22 cellular contexts compared by ENCODE assay signal in the genomic region with DNA sequence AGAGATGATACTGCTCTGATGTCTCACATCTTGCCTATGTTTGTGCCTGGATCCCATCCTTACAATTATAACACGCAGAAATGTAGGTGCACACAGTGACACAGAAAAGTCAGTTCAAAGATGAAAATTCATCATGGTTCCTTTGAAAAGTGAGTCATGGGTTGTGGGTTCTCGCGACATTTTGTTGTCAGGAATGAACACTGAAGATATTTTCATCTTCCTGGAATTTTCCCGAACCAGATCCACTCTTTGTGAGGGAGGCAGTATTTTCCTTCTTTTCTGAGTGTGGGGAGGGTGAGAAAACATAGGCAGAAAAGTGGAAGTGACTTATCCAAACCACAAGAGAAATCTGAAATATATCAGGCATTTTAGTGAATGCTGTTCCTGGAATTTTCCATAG.
DNase-seq lines count a peak whose midpoint lies in the region; FAIRE-seq and TF ChIP-seq lines count a peak whose summit lies in the region.
"Had no signal": no experiment of that assay in that cellular context is flagged by ENCODE, and none has a peak within 500 bp of the region (broad histone marks: within the 10 kb centered on the region; RNA-seq: fewer than 3 reads in every experiment).

No MANE protein-coding gene starts in this region.

- H2BK15ac ChIP-seq in mesenchymal stem cell (ENCODE audit: low read depth, poor library complexity, severe bottlenecking): no peak overlapping the region

- H2BK12ac ChIP-seq in mesenchymal stem cell (ENCODE audit: low read length in 2 of 2): no peak overlapping the region

- TF ChIP-seq EP300 in tibial nerve (IDR thresholded peaks at IDR 0.05): no peak

- no peaks in the 10 kb centered on the region for H3K9me3 Mint-ChIP-seq in CD4-positive, alpha-beta memory T cell

- peaks cover 58 to 91% of the 10 kb centered on the region in 2 donors for H3K36me3 Mint-ChIP-seq in CD4-positive, alpha-beta memory T cell

- no peak overlapping the region for H3K4me2 ChIP-seq in mesenchymal stem cell (ENCODE audit: low read length, poor library complexity, severe bottlenecking)
- H3K4me2 ChIP-seq: A549 had no signal

- H2AK5ac ChIP-seq in mesenchymal stem cell (ENCODE audit: low read length, severe bottlenecking): no peak overlapping the region

- H3K18ac ChIP-seq in mesenchymal stem cell (ENCODE audit: low read depth in 1 of 2, low read length in 2 of 2): no peak overlapping the region

- no peak overlapping the region for H3K4ac ChIP-seq in mesenchymal stem cell (ENCODE audit: low read depth in 1 of 2, low read length in 2 of 2)

- peaks cover 15 to 71% of the 10 kb centered on the region in 2 experiments for H3K36me3 ChIP-seq in mesenchymal stem cell (ENCODE audit: control insufficient read depth in 1 of 2, insufficient read depth in 2 of 2, low read depth in 1 of 2, low read length in 2 of 2)
- H3K36me3 ChIP-seq in tibial nerve: peaks cover 0 to 96% (median 5%) of the 10 kb centered on the region in 3 donors
- H3K36me3 ChIP-seq in CD4-positive, alpha-beta memory T cell (ENCODE audit: insufficient read depth, low read length): peaks cover 89% of the 10 kb centered on the region
- H3K36me3 ChIP-seq: HAP-1 had no signal

- H3K23ac ChIP-seq in mesenchymal stem cell (ENCODE audit: low read length in 2 of 2): no peak overlapping the region

- no peak overlapping the region for H3K9ac ChIP-seq in mesenchymal stem cell (ENCODE audit: low read length)

- CTCF ChIA-PET in CD4-positive, alpha-beta memory T cell (lab: Charles Lee; ENCODE audit: partially characterized antibody): interaction anchor here (0.9 to 1.5 kb wide), 2 partner anchors 14 to 395 kb away, joined by 3 read pairs; no protein-coding TSS in a partner anchor

- H2AFZ ChIP-seq in mesenchymal stem cell (ENCODE audit: low read depth, low read length): no peak overlapping the region

- FAIRE-seq in RCC 7860 (lab: Jason Lieb, UNC): no peak
- FAIRE-seq: A549, endothelial cell of umbilical vein had no signal

- POLR2A ChIA-PET in CD4-positive, alpha-beta memory T cell (lab: Charles Lee; ENCODE audit: partially characterized antibody): no interaction called here

- H3K27me3 ChIP-seq in mesenchymal stem cell (ENCODE audit: control insufficient read depth in 1 of 2, insufficient read depth in 1 of 2, low read length in 2 of 2) (no peaks in the 10 kb centered on the region), tibial nerve (no peaks in the 10 kb centered on the region)
- no peaks in the 10 kb centered on the region for H3K27me3 ChIP-seq in CD4-positive, alpha-beta memory T cell (ENCODE audit: insufficient read depth, low read length)
- H3K27me3 ChIP-seq: gastrocnemius medialis, spleen had no signal

- no peak overlapping the region for H4K8ac ChIP-seq in mesenchymal stem cell (ENCODE audit: low read length)

- H3K4me3 Mint-ChIP-seq in CD4-positive, alpha-beta memory T cell: no peak overlapping the region

- no peaks in the 10 kb centered on the region for H3K9me3 ChIP-seq in mesenchymal stem cell (ENCODE audit: control insufficient read depth, low read length)
- H3K9me3 ChIP-seq in tibial nerve: no peaks in the 10 kb centered on the region
- no peaks in the 10 kb centered on the region for H3K9me3 ChIP-seq in CD4-positive, alpha-beta memory T cell (ENCODE audit: control insufficient read depth in 1 of 2, low read length in 2 of 2)
- H3K9me3 ChIP-seq: A549, gastrocnemius medialis, HAP-1, spleen had no signal

- H3K27ac Mint-ChIP-seq in CD4-positive, alpha-beta memory T cell: no peak overlapping the region

- no peak for TF ChIP-seq POLR2A in tibial nerve (IDR thresholded peaks at IDR 0.05)

- no peak overlapping the region for H4K91ac ChIP-seq in mesenchymal stem cell (ENCODE audit: low read length)

- H3K4me1 Mint-ChIP-seq in CD4-positive, alpha-beta memory T cell: peaks cover 0 to 3% (median under 1%) of the 10 kb centered on the region in 4 donors

- H3K4me3 ChIP-seq in AG10803 (ENCODE audit: low read length): no peak overlapping the region
- no peak overlapping the region for H3K4me3 ChIP-seq in mesenchymal stem cell (ENCODE audit: insufficient read depth in 1 of 2, low read depth in 1 of 2, low read length in 2 of 2)
- no peak overlapping the region for H3K4me3 ChIP-seq in tibial nerve
- H3K4me3 ChIP-seq in CD4-positive, alpha-beta memory T cell (ENCODE audit: low read length in 2 of 2): no peak overlapping the region
- H3K4me3 ChIP-seq: A549, coronary artery, gastrocnemius medialis, HAP-1, spleen had no signal

- 79% methylated on average over 4 of the region's 4 CpGs for WGBS in mesenchymal stem cell
- 77 to 91% methylated on average over 4 of the region's 4 CpGs for WGBS in tibial nerve, 2 donors

- H3K4me1 ChIP-seq in mesenchymal stem cell (ENCODE audit: control insufficient read depth, insufficient read depth, low read depth, low read length) (peaks cover 5% of the 10 kb centered on the region), tibial nerve (no peaks in the 10 kb centered on the region)
- no peaks in the 10 kb centered on the region for H3K4me1 ChIP-seq in CD4-positive, alpha-beta memory T cell (ENCODE audit: insufficient read depth, low read length)
- H3K4me1 ChIP-seq: A549, gastrocnemius medialis, HAP-1, spleen had no signal

- peaks cover 2% of the 10 kb centered on the region for H3K79me1 ChIP-seq in mesenchymal stem cell (replicated peaks; ENCODE audit: low read length, poor library complexity, severe bottlenecking)

- peak overlapping the region; percentile 65 for H3K27ac ChIP-seq in caudate nucleus (ENCODE audit: low read depth, low read length)
- peak overlapping the region; percentile 5 for H3K27ac ChIP-seq in mesenchymal stem cell (ENCODE audit: low read length, poor library complexity, severe bottlenecking)
- H3K27ac ChIP-seq in tibial nerve: no peak overlapping the region
- H3K27ac ChIP-seq in CD4-positive, alpha-beta memory T cell (ENCODE audit: low read depth, low read length): no peak overlapping the region
- H3K27ac ChIP-seq: A549, coronary artery, gastrocnemius medialis, HL-60, spleen had no signal

- intact Hi-C loops in CD4-positive, alpha-beta memory T cell (cut with micrococcal nuclease): no loop called here

- no peak overlapping the region for H2BK5ac ChIP-seq in mesenchymal stem cell (ENCODE audit: low read depth, low read length, poor library complexity, severe bottlenecking)

- H3K27me3 Mint-ChIP-seq in CD4-positive, alpha-beta memory T cell: no peaks in the 10 kb centered on the region

- TF ChIP-seq CTCF in AG10803 (conservative IDR thresholded peaks at IDR 0.05; ENCODE audit: low read length) (no peak), tibial nerve (IDR thresholded peaks at IDR 0.05) (no peak)

- DNase-seq in AG10803 (ENCODE audit: low read depth): peak; percentile 41
- peak; percentile 15 for DNase-seq in RCC 7860 (ENCODE audit: low spot score)
- DNase-seq in caudate nucleus (lab: John Stamatoyannopoulos, UW): peak in 19 of 61 donors; percentile 14 to 76 (median 31)
- peak; percentile 34 for DNase-seq in mesenchymal stem cell
- no peak for DNase-seq in SHP77 (lab: John Stamatoyannopoulos, UW)
- no peak for DNase-seq in globus pallidus (ENCODE audit: low spot score)
- DNase-seq in tibial nerve (ENCODE audit: low spot score in 2 of 2): no peak
- no peak for DNase-seq in CD4-positive, alpha-beta memory T cell
- DNase-seq: activated CD4-positive, alpha-beta T cell treated with anti-CD3 and anti-CD28 coated beads for 1 hour; activated effector memory CD4-positive, alpha-beta T cell treated with anti-CD3 and anti-CD28 coated beads, Interleukin-2, amount 50 U/mL, for 16 hours; C1 segment of cervical spinal cord; DMS 273 treated with DMSO at 0.1 percent for 48 hours; gastrocnemius medialis; left cardiac atrium; NCI-H1694 treated with DMSO at 0.1 percent for 48 hours; NCI-H345; spleen had no signal

- no peak overlapping the region for H2BK120ac ChIP-seq in mesenchymal stem cell (ENCODE audit: low read depth, low read length)

- H3K14ac ChIP-seq in mesenchymal stem cell (ENCODE audit: low read length in 2 of 2): no peak overlapping the region

Comparison
In these comparisons a context has a peak if more than half of its experiments do, and no peak if none do; other contexts are left out.
1. DNase-seq: peak in AG10803 (single experiment), RCC 7860 (single experiment) and mesenchymal stem cell (single experiment); none in SHP77 (0 of 2), globus pallidus (single experiment), tibial nerve (0 of 2) and CD4-positive, alpha-beta memory T cell (0 of 5).
2. H3K27ac ChIP-seq: peak in caudate nucleus (single experiment) and mesenchymal stem cell (single experiment); none in tibial nerve (0 of 4) and CD4-positive, alpha-beta memory T cell (single experiment).